Comparison of ENCODE assay signal across 1 cellular context in genomic region chr6:121897337-121897760, GRCh38.
TF ChIP-seq lines count a peak whose summit lies in the region.

No MANE protein-coding gene starts in this region.

TF ChIP-seq in GM23338, 12 proteins besides CTCF, POLR2A, EP300 and RAD21 (continued from another document):
- TF ChIP-seq ZNF462 (CRISPR knock-in tag; IDR thresholded peaks at IDR 0.05): no peak
- TF ChIP-seq, protein P1, sequence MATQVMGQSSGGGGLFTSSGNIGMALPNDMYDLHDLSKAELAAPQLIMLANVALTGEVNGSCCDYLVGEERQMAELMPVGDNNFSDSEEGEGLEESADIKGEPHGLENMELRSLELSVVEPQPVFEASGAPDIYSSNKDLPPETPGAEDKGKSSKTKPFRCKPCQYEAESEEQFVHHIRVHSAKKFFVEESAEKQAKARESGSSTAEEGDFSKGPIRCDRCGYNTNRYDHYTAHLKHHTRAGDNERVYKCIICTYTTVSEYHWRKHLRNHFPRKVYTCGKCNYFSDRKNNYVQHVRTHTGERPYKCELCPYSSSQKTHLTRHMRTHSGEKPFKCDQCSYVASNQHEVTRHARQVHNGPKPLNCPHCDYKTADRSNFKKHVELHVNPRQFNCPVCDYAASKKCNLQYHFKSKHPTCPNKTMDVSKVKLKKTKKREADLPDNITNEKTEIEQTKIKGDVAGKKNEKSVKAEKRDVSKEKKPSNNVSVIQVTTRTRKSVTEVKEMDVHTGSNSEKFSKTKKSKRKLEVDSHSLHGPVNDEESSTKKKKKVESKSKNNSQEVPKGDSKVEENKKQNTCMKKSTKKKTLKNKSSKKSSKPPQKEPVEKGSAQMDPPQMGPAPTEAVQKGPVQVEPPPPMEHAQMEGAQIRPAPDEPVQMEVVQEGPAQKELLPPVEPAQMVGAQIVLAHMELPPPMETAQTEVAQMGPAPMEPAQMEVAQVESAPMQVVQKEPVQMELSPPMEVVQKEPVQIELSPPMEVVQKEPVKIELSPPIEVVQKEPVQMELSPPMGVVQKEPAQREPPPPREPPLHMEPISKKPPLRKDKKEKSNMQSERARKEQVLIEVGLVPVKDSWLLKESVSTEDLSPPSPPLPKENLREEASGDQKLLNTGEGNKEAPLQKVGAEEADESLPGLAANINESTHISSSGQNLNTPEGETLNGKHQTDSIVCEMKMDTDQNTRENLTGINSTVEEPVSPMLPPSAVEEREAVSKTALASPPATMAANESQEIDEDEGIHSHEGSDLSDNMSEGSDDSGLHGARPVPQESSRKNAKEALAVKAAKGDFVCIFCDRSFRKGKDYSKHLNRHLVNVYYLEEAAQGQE (IDR thresholded peaks at IDR 0.05; ENCODE audit: unreplicated experiment): no peak
TF ChIP-seq in GM23338: peak in this region for 0.
